Comparison of ENCODE assay signal across 18 cellular contexts in genomic region chr11:21866781-21867180, GRCh38.
DNase-seq lines count a peak whose midpoint lies in the region; ATAC-seq and FAIRE-seq lines count a peak whose summit lies in the region.
"Had no signal": no experiment of that assay in that cellular context is flagged by ENCODE, and none has a peak within 500 bp of the region (broad histone marks: within the 10 kb centered on the region; RNA-seq: fewer than 3 reads in every experiment).

No MANE protein-coding gene starts in this region.

- intact Hi-C loops in left ventricle myocardium superior (cut with micrococcal nuclease), result no loop called here

- ATAC-seq in left ventricle myocardium superior, result no peak
- ATAC-seq: GM12878 had no signal

- DNase-seq in NCI-H524 (lab: John Stamatoyannopoulos, UW), result peak; percentile 1 to 34
- no peak for DNase-seq in NCI-H524 treated with DMSO at 0.1 percent for 48 hours (lab: John Stamatoyannopoulos, UW)
- DNase-seq in NCI-H2029 treated with DMSO at 0.1 percent for 48 hours (lab: John Stamatoyannopoulos, UW), result peak; percentile 64
- DNase-seq in NCI-H69 (lab: John Stamatoyannopoulos, UW), result peak; percentile 86
- peak; percentile 6 for DNase-seq in urothelium cell line (ENCODE audit: low spot score)
- no peak for DNase-seq in AML-193 (lab: John Stamatoyannopoulos, UW)
- no peak for DNase-seq in left ventricle myocardium superior
- DNase-seq: EL, GM23248, HCEC 1CT, IMR-90, NCI-H146, NCI-H526 treated with DMSO at 0.1 percent for 48 hours, SW 1271, T-helper 2 cell had no signal

- no peak for FAIRE-seq in urothelium cell line (lab: Jason Lieb, UNC)
- FAIRE-seq: GM12878, GM19239, HTR-8/SVneo had no signal

Comparison
In these comparisons a context has a peak if more than half of its experiments do, and no peak if none do; other contexts are left out.
1. DNase-seq: peak in NCI-H524 (2 of 2), NCI-H2029 treated with DMSO at 0.1 percent for 48 hours (single experiment), NCI-H69 (single experiment) and urothelium cell line (single experiment); none in NCI-H524 treated with DMSO at 0.1 percent for 48 hours (single experiment), AML-193 (0 of 2) and left ventricle myocardium superior (single experiment).